ENCODE assay signal across 14 cellular contexts in the genomic region with DNA sequence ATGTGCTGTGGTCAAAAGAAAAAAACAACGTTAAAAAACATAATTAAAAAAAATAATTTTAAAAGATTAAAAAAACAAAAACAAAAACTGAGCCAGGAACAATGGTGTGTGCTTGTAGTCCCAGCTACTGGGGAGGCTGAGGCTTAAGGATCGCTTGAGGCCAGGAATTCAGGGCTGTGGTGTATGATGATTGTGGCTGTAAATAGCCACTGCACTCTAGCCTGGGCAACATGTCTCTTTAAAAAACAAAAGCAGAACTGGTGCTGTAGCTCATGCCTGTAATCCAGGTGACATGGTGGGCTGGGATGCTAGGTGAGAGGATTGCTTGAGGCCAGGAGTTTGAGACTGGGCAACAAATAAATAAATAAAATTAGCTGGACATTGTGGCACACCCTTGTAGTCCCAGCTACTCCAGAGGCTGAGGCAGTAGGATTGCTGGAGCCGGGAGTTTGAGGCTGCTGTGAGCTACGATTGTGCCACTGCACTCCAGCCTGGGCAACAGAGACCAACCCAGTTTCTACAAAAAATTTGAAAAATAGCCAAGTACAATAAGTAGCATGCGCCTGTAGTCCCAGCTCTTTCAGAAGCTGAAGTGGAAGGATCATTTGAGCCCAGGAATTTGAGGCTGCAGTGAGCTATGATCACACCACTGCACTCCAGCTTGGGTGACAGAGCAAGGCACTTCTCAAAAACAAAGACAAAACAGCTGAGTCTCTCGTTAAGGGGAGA. TPM values are rescaled to one million over a fixed set of nuclear protein-coding genes. Genes with fewer than 3 reads are reported as not detected.
DNase-seq lines count a peak whose midpoint lies in the region; ATAC-seq, FAIRE-seq and TF ChIP-seq lines count a peak whose summit lies in the region.
"Had no signal": no experiment of that assay in that cellular context is flagged by ENCODE, and none has a peak within 500 bp of the region (broad histone marks: within the 10 kb centered on the region; RNA-seq: fewer than 3 reads in every experiment).

No MANE protein-coding gene starts in this region.

- H3K4me3 ChIP-seq in brain microvascular endothelial cell (ENCODE audit: low read depth, low read length) (no peak overlapping the region), HepG2 (replicated peaks in 1 of 3; ENCODE audit: insufficient read depth in 1 of 3, low read depth in 2 of 3, low read length in 3 of 3) (no peak overlapping the region), aorta (ENCODE audit: low read length in 2 of 2) (no peak overlapping the region), prostate gland (no peak overlapping the region)
- H3K4me3 ChIP-seq: SK-N-MC, tibial artery had no signal

- H3K79me2 ChIP-seq in HepG2 (ENCODE audit: insufficient read depth, low read length) = peaks cover 90% of the 10 kb centered on the region

- no TSS peak for BruUV-seq in HepG2 (replicated peaks; lab: Mats Ljungman, UMichigan)

- H2AFZ ChIP-seq in HepG2 (ENCODE audit: low read length) = no peak overlapping the region

- no peaks in the 10 kb centered on the region for H3K9me3 Mint-ChIP-seq in activated naive CD4-positive, alpha-beta T cell treated with anti-CD3 and anti-CD28 coated beads, Interleukin-2, amount 50 U/mL, for 24 hours
- H3K9me3 Mint-ChIP-seq in activated naive CD4-positive, alpha-beta T cell treated with anti-CD3 and anti-CD28 coated beads, Interleukin-2, amount 50 U/mL, for 72 hours = no peaks in the 10 kb centered on the region
- H3K9me3 Mint-ChIP-seq: naive B cell had no signal

- H3K4me1 ChIP-seq in HepG2 (ENCODE audit: insufficient read depth, low read length) (peaks cover 55% of the 10 kb centered on the region), aorta (ENCODE audit: control insufficient read depth in 1 of 2, insufficient read depth in 2 of 2, low read length in 2 of 2) (peaks cover 0 to 3% of the 10 kb centered on the region in 2 donors), prostate gland (replicated peaks) (no peaks in the 10 kb centered on the region)

- no peak for DNase-seq in activated naive CD4-positive, alpha-beta T cell treated with anti-CD3 and anti-CD28 coated beads, Interleukin-2, amount 50 U/mL, for 72 hours (ENCODE audit: low spot score in 2 of 2)
- peak; percentile 48 for DNase-seq in brain microvascular endothelial cell
- DNase-seq in HepG2 (ENCODE audit: low spot score) = peak; percentile 35
- DNase-seq in aorta = no peak
- no peak for DNase-seq in prostate gland (ENCODE audit: low spot score)
- DNase-seq in T-helper 2 cell = no peak
- DNase-seq in HTR-8/SVneo (ENCODE audit: insufficient read length, low spot score) = no peak
- DNase-seq: activated CD8-positive, alpha-beta memory T cell treated with anti-CD3 and anti-CD28 coated beads, Interleukin-2, amount 10 ng/mL, durations not matched to agents 7 days and 5 days; cerebellar nuclear complex; naive B cell; NCI-H345; tibial artery had no signal

- H4K20me1 ChIP-seq in HepG2 (ENCODE audit: insufficient read depth, low read length) = peaks cover 19% of the 10 kb centered on the region

- intact Hi-C loops in HepG2 (cut with micrococcal nuclease; ENCODE audit: unreplicated experiment) (loop anchor here (5.0 kb wide), 1 partner anchor 41 kb away; a partner anchor contains a TSS), aorta (cut with DNase I) (no loop called here), prostate gland (cut with DNase I) (no loop called here)

- H3K9ac ChIP-seq in HepG2 (ENCODE audit: insufficient read depth, low read depth, low read length) = no peak overlapping the region

- H3K36me3 Mint-ChIP-seq in activated naive CD4-positive, alpha-beta T cell treated with anti-CD3 and anti-CD28 coated beads, Interleukin-2, amount 50 U/mL, for 24 hours = peaks cover 12% of the 10 kb centered on the region
- peaks cover 0 to 9% of the 10 kb centered on the region in 2 donors for H3K36me3 Mint-ChIP-seq in activated naive CD4-positive, alpha-beta T cell treated with anti-CD3 and anti-CD28 coated beads, Interleukin-2, amount 50 U/mL, for 72 hours

- no peak for TF ChIP-seq POLR2A in HepG2 (IDR thresholded peaks at IDR 0.05; ENCODE audit: insufficient read depth in 1 of 2, low read depth in 2 of 2, low read length in 2 of 2)
- TF ChIP-seq POLR2A in prostate gland (IDR thresholded peaks at IDR 0.05) = no peak

- peaks cover 71% of the 10 kb centered on the region for H3K4me1 Mint-ChIP-seq in activated naive CD4-positive, alpha-beta T cell treated with anti-CD3 and anti-CD28 coated beads, Interleukin-2, amount 50 U/mL, for 24 hours

- no peak for TF ChIP-seq CTCF in brain microvascular endothelial cell (IDR thresholded peaks at IDR 0.05; ENCODE audit: low read depth, low read length, missing control alignments)
- no peak for TF ChIP-seq CTCF in HepG2 (CRISPR knock-in tag; IDR thresholded peaks at IDR 0.05)
- no peak for TF ChIP-seq CTCF in prostate gland (IDR thresholded peaks at IDR 0.05)

- H3K36me3 ChIP-seq in brain microvascular endothelial cell (replicated peaks) (no peaks in the 10 kb centered on the region), HepG2 (replicated peaks in 1 of 2; ENCODE audit: control insufficient read depth in 1 of 2, insufficient read depth in 2 of 2, low read length in 2 of 2) (peaks cover 10 to 35% of the 10 kb centered on the region in 2 experiments), aorta (ENCODE audit: control insufficient read depth in 1 of 2, insufficient read depth in 2 of 2, low read length in 1 of 2) (peaks cover 0 to 3% of the 10 kb centered on the region in 2 donors), prostate gland (no peaks in the 10 kb centered on the region)

- H3K9me3 ChIP-seq in HepG2 (ENCODE audit: low read length) (no peaks in the 10 kb centered on the region), aorta (ENCODE audit: control insufficient read depth, low read length) (no peaks in the 10 kb centered on the region), prostate gland (no peaks in the 10 kb centered on the region)
- H3K9me3 ChIP-seq: tibial artery had no signal

- H3K27me3 ChIP-seq in brain microvascular endothelial cell (replicated peaks) (no peaks in the 10 kb centered on the region), HepG2 (ENCODE audit: control insufficient read depth in 1 of 2, insufficient read depth in 2 of 2, low read length in 2 of 2) (no peaks in the 10 kb centered on the region), aorta (ENCODE audit: control insufficient read depth in 1 of 2, insufficient read depth in 2 of 2, low read length in 1 of 2) (no peaks in the 10 kb centered on the region), prostate gland (replicated peaks; ENCODE audit: insufficient read depth) (no peaks in the 10 kb centered on the region)
- H3K27me3 ChIP-seq: tibial artery had no signal

- H3K27ac ChIP-seq in brain microvascular endothelial cell (peak overlapping the region; percentile 48), HepG2 (ENCODE audit: extremely low read length, insufficient read depth, low read length) (peak overlapping the region; percentile 53), aorta (ENCODE audit: low read depth in 1 of 2, low read length in 2 of 2) (peak overlapping the region in 1 of 2 donors; percentile 6), prostate gland (no peak overlapping the region)
- H3K27ac ChIP-seq: SK-N-MC had no signal

- no peak overlapping the region for H3K4me3 Mint-ChIP-seq in activated naive CD4-positive, alpha-beta T cell treated with anti-CD3 and anti-CD28 coated beads, Interleukin-2, amount 50 U/mL, for 24 hours
- H3K4me3 Mint-ChIP-seq: activated CD8-positive, alpha-beta memory T cell treated with anti-CD3 and anti-CD28 coated beads, Interleukin-2, amount 10 ng/mL, durations not matched to agents 7 days and 5 days had no signal

- no peak for TF ChIP-seq EP300 in HepG2 (IDR thresholded peaks at IDR 0.05; ENCODE audit: low read depth in 2 of 2, low read length in 2 of 2)
- no peak for TF ChIP-seq EP300 in HepG2 (CRISPR knock-in tag; IDR thresholded peaks at IDR 0.05; ENCODE audit: borderline replicate concordance)

- no peak for TF ChIP-seq RAD21 in HepG2 (CRISPR knock-in tag; IDR thresholded peaks at IDR 0.05)

- H3K27ac Mint-ChIP-seq in activated naive CD4-positive, alpha-beta T cell treated with anti-CD3 and anti-CD28 coated beads, Interleukin-2, amount 50 U/mL, for 24 hours = peak overlapping the region; percentile 59
- H3K27ac Mint-ChIP-seq in activated naive CD4-positive, alpha-beta T cell treated with anti-CD3 and anti-CD28 coated beads, Interleukin-2, amount 50 U/mL, for 72 hours = no peak overlapping the region
- H3K27ac Mint-ChIP-seq: activated CD8-positive, alpha-beta memory T cell treated with anti-CD3 and anti-CD28 coated beads, Interleukin-2, amount 10 ng/mL, durations not matched to agents 7 days and 5 days had no signal

- in situ Hi-C loops in brain microvascular endothelial cell (cut with HindIII; ENCODE audit: low pct_ligation_motif_present, low sequenced_read_pairs) = no loop called here
- in situ Hi-C loops in HepG2 (cut with HindIII; ENCODE audit: extremely low pct_ligation_motif_present, low pct_unique_long_range_greater_than_20kb) = no loop called here

- no peaks in the 10 kb centered on the region for H3K27me3 Mint-ChIP-seq in activated naive CD4-positive, alpha-beta T cell treated with anti-CD3 and anti-CD28 coated beads, Interleukin-2, amount 50 U/mL, for 24 hours
- H3K27me3 Mint-ChIP-seq: activated CD8-positive, alpha-beta memory T cell treated with anti-CD3 and anti-CD28 coated beads, Interleukin-2, amount 10 ng/mL, durations not matched to agents 7 days and 5 days; naive B cell had no signal

- WGBS in HepG2 (ENCODE audit: low lambda C conversion rate) = 74% methylated on average over 6 of the region's 6 CpGs
- WGBS in aorta, 2 donors = 34 to 35% methylated on average over 6 of the region's 6 CpGs
- WGBS in prostate gland = 52% methylated on average over 6 of the region's 6 CpGs

- POLR2A ChIA-PET in HepG2 (lab: Yijun Ruan, JAX) = interaction anchor here (1.2 to 1.9 kb wide), 3 partner anchors 15 to 49 kb away, joined by 4 to 11 read pairs (median 6); a partner anchor contains a TSS

- CTCF ChIA-PET in HepG2 (lab: Yijun Ruan, JAX; ENCODE audit: low intra/inter-chr PET ratio, low total read pairs) = no interaction called here

- FAIRE-seq in HepG2 (lab: Jason Lieb, UNC) = no peak
- no peak for FAIRE-seq in HTR-8/SVneo (lab: Jason Lieb, UNC)

- peak overlapping the region; percentile 18; the same call in 1 of the 2 replicates for H3K4me2 ChIP-seq in HepG2 (ENCODE audit: low read depth, low read length)

- no peak for ATAC-seq in activated naive CD4-positive, alpha-beta T cell treated with anti-CD3 and anti-CD28 coated beads, Interleukin-2, amount 50 U/mL, for 72 hours
- ATAC-seq in HepG2 (peak; percentile 71), aorta (ENCODE audit: low FRiP score) (peak; percentile 29)
- ATAC-seq: activated CD8-positive, alpha-beta memory T cell treated with anti-CD3 and anti-CD28 coated beads, Interleukin-2, amount 10 ng/mL, durations not matched to agents 7 days and 5 days had no signal

RNA-seq across cellular contexts. Expression of a gene that starts 43.6 kb away (rescaled TPM):
- total RNA-seq in activated naive CD4-positive, alpha-beta T cell treated with anti-CD3 and anti-CD28 coated beads, Interleukin-2, amount 50 U/mL, for 72 hours = 10 to 100 TPM; 64.2 to 90.1 TPM
- total RNA-seq in HepG2 (2016; rRNA removed; fragmentation: Illumina TruSeq; extraction: Trizol) = 52.6 and 63.2 TPM in 2 replicates
- 234 and 265 TPM in 2 replicates for total RNA-seq in HepG2 (2016; cell fraction: cytosol; rRNA removed; fragmentation: Illumina TruSeq; extraction: Trizol; ENCODE audit: low read depth)
- 54.0 and 61.4 TPM in 2 replicates for total RNA-seq in HepG2 (2016; cell fraction: insoluble cytoplasmic fraction; rRNA removed; fragmentation: Illumina TruSeq; extraction: Trizol)
- total RNA-seq in HepG2 (2016; cell fraction: membrane; rRNA removed; fragmentation: Illumina TruSeq; extraction: Trizol) = 183 and 209 TPM in 2 replicates
- total RNA-seq in HepG2 (2016; cell fraction: nucleus; rRNA removed; fragmentation: Illumina TruSeq; extraction: Trizol) = 42.9 and 44.2 TPM in 2 replicates
- polyA plus RNA-seq in HepG2 (2011; rRNA removed) = 52.7 and 62.7 TPM in 2 replicates
- polyA plus RNA-seq in HepG2 (2011; cell fraction: cytosol; rRNA removed) = 38.3 and 51.2 TPM in 2 replicates
- 32.5 and 33.2 TPM in 2 replicates for polyA plus RNA-seq in HepG2 (2011; cell fraction: nucleus; rRNA removed)
- 30.6 and 32.4 TPM in 2 replicates for polyA plus RNA-seq in HepG2 (2012)
- 2.5 and 2.8 TPM in 2 replicates for polyA plus RNA-seq in HepG2 (2016; cell fraction: cytosol; fragmentation: Illumina TruSeq; extraction: Trizol; ENCODE audit: low read depth)
- polyA plus RNA-seq in HepG2 (2016; cell fraction: insoluble cytoplasmic fraction; fragmentation: Illumina TruSeq; extraction: Trizol; ENCODE audit: low read depth) = 63.1 and 64.9 TPM in 2 replicates
- 17.1 and 17.3 TPM in 2 replicates for polyA plus RNA-seq in HepG2 (2016; cell fraction: membrane; fragmentation: Illumina TruSeq; extraction: Trizol; ENCODE audit: low read depth)
- polyA plus RNA-seq in HepG2 (2016; cell fraction: nucleus; fragmentation: Illumina TruSeq; extraction: Trizol; ENCODE audit: insufficient read depth, low read depth) = 38.6 and 39.5 TPM in 2 replicates
- polyA minus RNA-seq in HepG2 (2011; rRNA and poly(A)+ RNA removed; ENCODE audit: low replicate concordance) = 81.5 and 261 TPM in 2 replicates
- 107 and 129 TPM in 2 replicates for polyA minus RNA-seq in HepG2 (2011; cell fraction: cytosol; rRNA and poly(A)+ RNA removed)
- 109 and 138 TPM in 2 replicates for polyA minus RNA-seq in HepG2 (2011; cell fraction: nucleus; rRNA and poly(A)+ RNA removed)
- 10 to 100 TPM; 38.1 to 48.4 TPM for total RNA-seq in aorta
- 10 to 100 TPM; 10.3 to 10.4 TPM for polyA plus RNA-seq in aorta
- 10 to 100 TPM; 36.6 to 84.1 TPM for total RNA-seq in prostate gland

Comparison
In these comparisons a context has a peak if more than half of its experiments do, and no peak if none do; other contexts are left out.
1. ATAC-seq: peak in HepG2 (single experiment) and aorta (single experiment); none in activated naive CD4-positive, alpha-beta T cell treated with anti-CD3 and anti-CD28 coated beads, Interleukin-2, amount 50 U/mL, for 72 hours (0 of 2).
2. DNase-seq: peak in brain microvascular endothelial cell (single experiment) and HepG2 (single experiment); none in activated naive CD4-positive, alpha-beta T cell treated with anti-CD3 and anti-CD28 coated beads, Interleukin-2, amount 50 U/mL, for 72 hours (0 of 2), aorta (0 of 2), prostate gland (single experiment), T-helper 2 cell (0 of 5) and HTR-8/SVneo (single experiment).
3. H3K27ac ChIP-seq: peak in brain microvascular endothelial cell (single experiment) and HepG2 (single experiment); none in prostate gland (0 of 2).